Comparison of ENCODE assay signal across 2 cellular contexts in genomic region chr4:10140866-10141759, GRCh38.
TF ChIP-seq lines count a peak whose summit lies in the region.

No MANE protein-coding gene starts in this region.

TF ChIP-seq in HEK293T, 16 proteins besides CTCF, POLR2A, EP300 and RAD21 (continued from another document):
- no peak for TF ChIP-seq PKNOX1 (IDR thresholded peaks at IDR 0.05)
- no peak for TF ChIP-seq FOXK2 (IDR thresholded peaks at IDR 0.05)
- TF ChIP-seq L3MBTL2 (conservative IDR thresholded peaks at IDR 0.05) = no peak
- TF ChIP-seq TARDBP (IDR thresholded peaks at IDR 0.05) = no peak
- TF ChIP-seq NFRKB (IDR thresholded peaks at IDR 0.05) = no peak
- no peak for TF ChIP-seq HDGF (IDR thresholded peaks at IDR 0.05; ENCODE audit: borderline replicate concordance)
- no peak for TF ChIP-seq CTBP1 (IDR thresholded peaks at IDR 0.05; ENCODE audit: borderline replicate concordance)

TF ChIP-seq in K562, 482 proteins besides CTCF, POLR2A, EP300 and RAD21 (continued from another document):
- TF ChIP-seq IRF9 (tag; IDR thresholded peaks at IDR 0.05) (no peak), IFI16 (CRISPR knock-in tag; IDR thresholded peaks at IDR 0.05) (no peak), ZNF77 (CRISPR knock-in tag; IDR thresholded peaks at IDR 0.05) (no peak), ETS1 (conservative IDR thresholded peaks at IDR 0.05; ENCODE audit: control insufficient read depth, low read depth, low read length) (no peak), SMC3 (conservative IDR thresholded peaks at IDR 0.05; ENCODE audit: insufficient read depth, low read depth, low read length) (0 out of 2 replicates have a peak, but pooled peaks have one; percentile 33), ELF2 (CRISPR knock-in tag; IDR thresholded peaks at IDR 0.05) (no peak), ZFP30 (CRISPR knock-in tag; IDR thresholded peaks at IDR 0.05; ENCODE audit: borderline replicate concordance) (no peak), STAG1 (CRISPR knock-in tag; IDR thresholded peaks at IDR 0.05; ENCODE audit: borderline replicate concordance) (peak; percentile 25; the same call in 1 of the 2 replicates)
- TF ChIP-seq, protein P1, sequence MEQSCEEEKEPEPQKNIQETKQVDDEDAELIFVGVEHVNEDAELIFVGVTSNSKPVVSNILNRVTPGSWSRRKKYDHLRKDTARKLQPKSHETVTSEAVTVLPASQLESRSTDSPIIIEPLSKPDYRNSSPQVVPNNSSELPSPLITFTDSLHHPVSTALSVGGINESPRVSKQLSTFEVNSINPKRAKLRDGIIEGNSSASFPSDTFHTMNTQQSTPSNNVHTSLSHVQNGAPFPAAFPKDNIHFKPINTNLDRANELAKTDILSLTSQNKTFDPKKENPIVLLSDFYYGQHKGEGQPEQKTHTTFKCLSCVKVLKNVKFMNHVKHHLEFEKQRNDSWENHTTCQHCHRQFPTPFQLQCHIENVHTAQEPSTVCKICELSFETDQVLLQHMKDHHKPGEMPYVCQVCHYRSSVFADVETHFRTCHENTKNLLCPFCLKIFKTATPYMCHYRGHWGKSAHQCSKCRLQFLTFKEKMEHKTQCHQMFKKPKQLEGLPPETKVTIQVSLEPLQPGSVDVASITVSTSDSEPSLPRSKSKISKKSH (CRISPR knock-in tag; IDR thresholded peaks at IDR 0.05) = no peak
- TF ChIP-seq, protein P2, sequence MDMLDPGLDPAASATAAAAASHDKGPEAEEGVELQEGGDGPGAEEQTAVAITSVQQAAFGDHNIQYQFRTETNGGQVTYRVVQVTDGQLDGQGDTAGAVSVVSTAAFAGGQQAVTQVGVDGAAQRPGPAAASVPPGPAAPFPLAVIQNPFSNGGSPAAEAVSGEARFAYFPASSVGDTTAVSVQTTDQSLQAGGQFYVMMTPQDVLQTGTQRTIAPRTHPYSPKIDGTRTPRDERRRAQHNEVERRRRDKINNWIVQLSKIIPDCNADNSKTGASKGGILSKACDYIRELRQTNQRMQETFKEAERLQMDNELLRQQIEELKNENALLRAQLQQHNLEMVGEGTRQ (CRISPR knock-in tag; IDR thresholded peaks at IDR 0.05) = no peak
- TF ChIP-seq, protein P3, sequence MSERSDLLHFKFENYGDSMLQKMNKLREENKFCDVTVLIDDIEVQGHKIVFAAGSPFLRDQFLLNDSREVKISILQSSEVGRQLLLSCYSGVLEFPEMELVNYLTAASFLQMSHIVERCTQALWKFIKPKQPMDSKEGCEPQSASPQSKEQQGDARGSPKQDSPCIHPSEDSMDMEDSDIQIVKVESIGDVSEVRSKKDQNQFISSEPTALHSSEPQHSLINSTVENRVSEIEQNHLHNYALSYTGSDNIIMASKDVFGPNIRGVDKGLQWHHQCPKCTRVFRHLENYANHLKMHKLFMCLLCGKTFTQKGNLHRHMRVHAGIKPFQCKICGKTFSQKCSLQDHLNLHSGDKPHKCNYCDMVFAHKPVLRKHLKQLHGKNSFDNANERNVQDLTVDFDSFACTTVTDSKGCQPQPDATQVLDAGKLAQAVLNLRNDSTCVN (CRISPR knock-in tag; IDR thresholded peaks at IDR 0.05) = no peak
